ENCODE assay signal across 14 cellular contexts in genomic region chr18:8701546-8702118, GRCh38. TPM values are rescaled to one million over a fixed set of nuclear protein-coding genes. Genes with fewer than 3 reads are reported as not detected.
DNase-seq lines count a peak whose midpoint lies in the region; ATAC-seq, FAIRE-seq and TF ChIP-seq lines count a peak whose summit lies in the region.
"Had no signal": no experiment of that assay in that cellular context is flagged by ENCODE, and none has a peak within 500 bp of the region (broad histone marks: within the 10 kb centered on the region; RNA-seq: fewer than 3 reads in every experiment).

No MANE protein-coding gene starts in this region.

- no peak overlapping the region for H3K23ac ChIP-seq in H1 (ENCODE audit: insufficient read length)

- no peak overlapping the region for H3K14ac ChIP-seq in H1 (ENCODE audit: insufficient read length)

- H2BK12ac ChIP-seq in H1 (ENCODE audit: low read depth, low read length): no peak overlapping the region

- H3K9ac ChIP-seq in NT2/D1 (ENCODE audit: insufficient read length, low read depth): peak overlapping the region; percentile 32
- no peak overlapping the region for H3K9ac ChIP-seq in H1 (replicated peaks in 1 of 4; ENCODE audit: extremely low read depth in 1 of 4, low read depth in 3 of 4, low read length in 3 of 4)
- H3K9ac ChIP-seq in parathyroid adenoma: no peak overlapping the region

- H3K4me1 Mint-ChIP-seq in activated CD8-positive, alpha-beta T cell treated with anti-CD3 and anti-CD28 coated beads, Interleukin-2, amount 10 ng/mL, durations not matched to agents 7 days and 5 days (ENCODE audit: low read depth): peaks cover 10% of the 10 kb centered on the region
- H3K4me1 Mint-ChIP-seq in activated naive CD8-positive, alpha-beta T cell treated with anti-CD3 and anti-CD28 coated beads for 36 hours: peaks cover 9% of the 10 kb centered on the region

- H4K8ac ChIP-seq in H1 (ENCODE audit: extremely low read depth, insufficient read depth, low read length): no peak overlapping the region

- H3K4me3 ChIP-seq in NT2/D1 (ENCODE audit: insufficient read length, low read depth) (no peak overlapping the region), H1 (ENCODE audit: extremely low read depth in 1 of 4, insufficient read depth in 2 of 4, low read depth in 3 of 4, low read length in 4 of 4) (no peak overlapping the region), parathyroid adenoma (ENCODE audit: low read depth, low read length) (no peak overlapping the region)
- H3K4me3 ChIP-seq: pancreas, thyroid gland had no signal

- TF ChIP-seq RAD21 in H1 (IDR thresholded peaks at IDR 0.05 in 1 of 2, conservative IDR thresholded peaks at IDR 0.05 in 1 of 2; ENCODE audit: low read depth in 2 of 2, low read length in 2 of 2): no peak

- H2AFZ ChIP-seq in H1 (ENCODE audit: low read length) (peak overlapping the region; percentile 75; the same call in 1 of the 2 replicates), parathyroid adenoma (peak overlapping the region; percentile 45)

- H2AK5ac ChIP-seq in H1 (ENCODE audit: low read depth, low read length): no peak overlapping the region

- DNase-seq in ELR (ENCODE audit: low read depth) (peak; percentile 84), NT2/D1 (ENCODE audit: low read depth, low spot score) (no peak), H1 (ENCODE audit: low read depth in 1 of 2, low spot score in 2 of 2) (no peak), activated gamma-delta T cell treated with Interleukin-2 at 50 U/mL for 16 hours (no peak), iPS-NIHi7 (ENCODE audit: extremely low spot score) (no peak)
- no peak for DNase-seq in activated CD8-positive, alpha-beta T cell treated with anti-CD3 and anti-CD28 coated beads, Interleukin-2, amount 10 ng/mL, durations not matched to agents 7 days and 5 days
- no peak for DNase-seq in activated naive CD8-positive, alpha-beta T cell treated with anti-CD3 and anti-CD28 coated beads for 36 hours
- DNase-seq: activated CD4-positive, alpha-beta memory T cell treated with anti-CD3 and anti-CD28 coated beads, Interleukin-2, amount 10 ng/mL, durations not matched to agents 7 days and 5 days; activated naive CD8-positive, alpha-beta T cell treated with anti-CD3 and anti-CD28 coated beads, Interleukin-2, amount 50 U/mL, for 24 hours; NCI-H748 treated with DMSO at 0.1 percent for 48 hours; thyroid gland had no signal

- H4K5ac ChIP-seq in H1 (ENCODE audit: insufficient read length, low read depth, low read length): no peak overlapping the region

- no peak overlapping the region for H4K91ac ChIP-seq in H1 (replicated peaks; ENCODE audit: insufficient read length, low read length)

- no peak for TF ChIP-seq POLR2A in H1 (IDR thresholded peaks at IDR 0.05; ENCODE audit: control extremely low read depth in 1 of 2, low read depth in 2 of 2, low read length in 2 of 2)

- POLR2A ChIA-PET in H1 (lab: Charles Lee; ENCODE audit: partially characterized antibody): no interaction called here
- POLR2A ChIA-PET in activated CD8-positive, alpha-beta T cell treated with anti-CD3 and anti-CD28 coated beads, Interleukin-2, amount 10 ng/mL, durations not matched to agents 7 days and 5 days (lab: Charles Lee): no interaction called here

- H3K4me1 ChIP-seq in NT2/D1 (ENCODE audit: insufficient read depth, insufficient read length): peaks cover 3% of the 10 kb centered on the region
- peaks cover 7 to 16% (median 12%) of the 10 kb centered on the region in 4 experiments for H3K4me1 ChIP-seq in H1 (replicated peaks in 1 of 4; ENCODE audit: control insufficient read depth in 3 of 4, insufficient read depth in 4 of 4, low read length in 3 of 4)
- no peaks in the 10 kb centered on the region for H3K4me1 ChIP-seq in parathyroid adenoma

- no peaks in the 10 kb centered on the region for H3K36me3 Mint-ChIP-seq in activated CD8-positive, alpha-beta T cell treated with anti-CD3 and anti-CD28 coated beads, Interleukin-2, amount 10 ng/mL, durations not matched to agents 7 days and 5 days (ENCODE audit: low read depth)
- no peaks in the 10 kb centered on the region for H3K36me3 Mint-ChIP-seq in activated naive CD8-positive, alpha-beta T cell treated with anti-CD3 and anti-CD28 coated beads for 36 hours

- no peak for FAIRE-seq in H1 (lab: Jason Lieb, UNC)
- FAIRE-seq: pancreas had no signal

- H2BK5ac ChIP-seq in H1 (ENCODE audit: low read depth, low read length): no peak overlapping the region

- no peak overlapping the region for H2BK120ac ChIP-seq in H1 (replicated peaks; ENCODE audit: low read depth, low read length)

- H3K18ac ChIP-seq in H1 (ENCODE audit: extremely low read depth, low read length): peak overlapping the region; percentile 48

- no peaks in the 10 kb centered on the region for H4K20me1 ChIP-seq in H1 (replicated peaks in 1 of 2; ENCODE audit: control insufficient read depth in 1 of 2, insufficient read depth in 2 of 2, low read length in 2 of 2)

- H3K27me3 ChIP-seq in NT2/D1 (ENCODE audit: insufficient read depth, insufficient read length): peaks cover 7% of the 10 kb centered on the region
- peaks cover 0 to 3% (median 2%) of the 10 kb centered on the region in 4 experiments; a peak in 5 of 7 replicates for H3K27me3 ChIP-seq in H1 (replicated peaks in 1 of 4; ENCODE audit: control insufficient read depth in 3 of 4, extremely low read depth in 1 of 4, insufficient read depth in 3 of 4, low read length in 3 of 4)
- no peaks in the 10 kb centered on the region for H3K27me3 ChIP-seq in parathyroid adenoma (ENCODE audit: control insufficient read depth, insufficient read depth, low read length)
- H3K27me3 ChIP-seq: pancreas, thyroid gland had no signal

- H3K4me3 Mint-ChIP-seq in activated CD8-positive, alpha-beta T cell treated with anti-CD3 and anti-CD28 coated beads, Interleukin-2, amount 10 ng/mL, durations not matched to agents 7 days and 5 days: no peak overlapping the region
- no peak overlapping the region for H3K4me3 Mint-ChIP-seq in activated naive CD8-positive, alpha-beta T cell treated with anti-CD3 and anti-CD28 coated beads for 36 hours
- H3K4me3 Mint-ChIP-seq: activated CD4-positive, alpha-beta memory T cell treated with anti-CD3 and anti-CD28 coated beads, Interleukin-2, amount 10 ng/mL, durations not matched to agents 7 days and 5 days; activated naive CD8-positive, alpha-beta T cell treated with anti-CD3 and anti-CD28 coated beads, Interleukin-2, amount 50 U/mL, for 24 hours; T-helper 1 cell treated with Interleukin-12 subunit alpha and Interleukin-12 subunit beta and Interleukin-4 antibody, amounts not matched to agents 30 μg/mL and 1 μg/mL, for 36 hours had no signal

- H3K27ac Mint-ChIP-seq in activated CD8-positive, alpha-beta T cell treated with anti-CD3 and anti-CD28 coated beads, Interleukin-2, amount 10 ng/mL, durations not matched to agents 7 days and 5 days: no peak overlapping the region
- H3K27ac Mint-ChIP-seq in activated naive CD8-positive, alpha-beta T cell treated with anti-CD3 and anti-CD28 coated beads for 36 hours: no peak overlapping the region
- H3K27ac Mint-ChIP-seq: activated CD4-positive, alpha-beta memory T cell treated with anti-CD3 and anti-CD28 coated beads, Interleukin-2, amount 10 ng/mL, durations not matched to agents 7 days and 5 days; activated naive CD8-positive, alpha-beta T cell treated with anti-CD3 and anti-CD28 coated beads, Interleukin-2, amount 50 U/mL, for 24 hours; T-helper 1 cell treated with Interleukin-12 subunit alpha and Interleukin-12 subunit beta and Interleukin-4 antibody, amounts not matched to agents 30 μg/mL and 1 μg/mL, for 36 hours had no signal

- no peak overlapping the region for H3K56ac ChIP-seq in H1 (replicated peaks; ENCODE audit: insufficient read length, low read depth, low read length)

- H3K9me3 ChIP-seq in NT2/D1 (ENCODE audit: insufficient read depth, low read length) (no peaks in the 10 kb centered on the region), H1 (ENCODE audit: insufficient read depth in 2 of 2, low read depth in 1 of 2, low read length in 1 of 2) (no peaks in the 10 kb centered on the region), parathyroid adenoma (ENCODE audit: control insufficient read depth, low read length) (no peaks in the 10 kb centered on the region)
- H3K9me3 ChIP-seq: pancreas, thyroid gland had no signal

- peak overlapping the region; percentile 81; the same call in 1 of the 2 replicates for H2BK15ac ChIP-seq in H1 (ENCODE audit: low read length)

- peak overlapping the region; percentile 72; the same call in 1 of the 2 replicates for H2BK20ac ChIP-seq in H1 (ENCODE audit: low read length)

- H3K27ac ChIP-seq in H1 (ENCODE audit: low read depth, low read length): no peak overlapping the region
- no peak overlapping the region for H3K27ac ChIP-seq in parathyroid adenoma
- H3K27ac ChIP-seq: pancreas, thyroid gland had no signal

- no peaks in the 10 kb centered on the region for H3K79me1 ChIP-seq in H1 (ENCODE audit: low read depth, low read length)

- no peak overlapping the region for H3K4ac ChIP-seq in H1 (replicated peaks; ENCODE audit: insufficient read length, low read depth, low read length)

- peaks cover 9% of the 10 kb centered on the region; the same call in 1 of the 2 replicates for H3K23me2 ChIP-seq in H1 (ENCODE audit: low read depth, low read length)

- no peaks in the 10 kb centered on the region for H3K36me3 ChIP-seq in NT2/D1 (ENCODE audit: insufficient read depth, insufficient read length, low read length)
- no peaks in the 10 kb centered on the region for H3K36me3 ChIP-seq in H1 (ENCODE audit: control insufficient read depth in 2 of 4, insufficient read depth in 4 of 4, low read length in 3 of 4)
- H3K36me3 ChIP-seq in parathyroid adenoma (ENCODE audit: control insufficient read depth, insufficient read depth, low read length): no peaks in the 10 kb centered on the region
- H3K36me3 ChIP-seq: pancreas, thyroid gland had no signal

- no peak for ATAC-seq in activated CD8-positive, alpha-beta T cell treated with anti-CD3 and anti-CD28 coated beads, Interleukin-2, amount 10 ng/mL, durations not matched to agents 7 days and 5 days
- ATAC-seq: activated naive CD8-positive, alpha-beta T cell treated with anti-CD3 and anti-CD28 coated beads, Interleukin-2, amount 50 U/mL, for 24 hours; pancreas had no signal

- TF ChIP-seq EP300 in H1 (IDR thresholded peaks at IDR 0.05; ENCODE audit: borderline replicate concordance in 1 of 2, low read depth in 2 of 2, low read length in 2 of 2): no peak

- no peaks in the 10 kb centered on the region for H3K9me3 Mint-ChIP-seq in activated CD8-positive, alpha-beta T cell treated with anti-CD3 and anti-CD28 coated beads, Interleukin-2, amount 10 ng/mL, durations not matched to agents 7 days and 5 days (ENCODE audit: insufficient read depth)
- no peaks in the 10 kb centered on the region for H3K9me3 Mint-ChIP-seq in activated naive CD8-positive, alpha-beta T cell treated with anti-CD3 and anti-CD28 coated beads for 36 hours
- H3K9me3 Mint-ChIP-seq: activated CD4-positive, alpha-beta memory T cell treated with anti-CD3 and anti-CD28 coated beads, Interleukin-2, amount 10 ng/mL, durations not matched to agents 7 days and 5 days; activated naive CD8-positive, alpha-beta T cell treated with anti-CD3 and anti-CD28 coated beads, Interleukin-2, amount 50 U/mL, for 24 hours; T-helper 1 cell treated with Interleukin-12 subunit alpha and Interleukin-12 subunit beta and Interleukin-4 antibody, amounts not matched to agents 30 μg/mL and 1 μg/mL, for 36 hours had no signal

- H3K79me2 ChIP-seq in H1 (ENCODE audit: control insufficient read depth in 1 of 2, insufficient read depth in 2 of 2, low read length in 2 of 2): no peaks in the 10 kb centered on the region
- H3K79me2 ChIP-seq in parathyroid adenoma: no peaks in the 10 kb centered on the region

- 84% methylated on average over 9 of the region's 9 CpGs; no CpG with 5 or more reads in 1 of the 2 experiments for WGBS in H1 (ENCODE audit: extremely low coverage in 1 of 2, insufficient coverage in 1 of 2, insufficient read length in 1 of 2, insufficient replicate concordance in 2 of 2, low coverage in 1 of 2, low lambda C conversion rate in 2 of 2, missing lambda C conversion rate in 1 of 2), 2 experiments

- CTCF ChIA-PET in H1 (lab: Charles Lee; ENCODE audit: partially characterized antibody): interaction anchor here (1.6 kb wide), 1 partner anchor 48 kb away, joined by 5 read pairs; no protein-coding TSS in a partner anchor
- CTCF ChIA-PET in activated CD8-positive, alpha-beta T cell treated with anti-CD3 and anti-CD28 coated beads, Interleukin-2, amount 10 ng/mL, durations not matched to agents 7 days and 5 days (lab: Charles Lee): interaction anchor here (0.7 to 1.2 kb wide), 2 partner anchors 286 to 349 kb away, joined by 3 read pairs; no protein-coding TSS in a partner anchor

- H3K27me3 Mint-ChIP-seq in activated CD8-positive, alpha-beta T cell treated with anti-CD3 and anti-CD28 coated beads, Interleukin-2, amount 10 ng/mL, durations not matched to agents 7 days and 5 days (ENCODE audit: low read depth): peaks cover 40% of the 10 kb centered on the region
- H3K27me3 Mint-ChIP-seq in activated naive CD8-positive, alpha-beta T cell treated with anti-CD3 and anti-CD28 coated beads for 36 hours: peaks cover 42% of the 10 kb centered on the region

- TF ChIP-seq CTCF in H1 (IDR thresholded peaks at IDR 0.05; ENCODE audit: control extremely low read depth in 1 of 3, insufficient read depth in 1 of 3, low read depth in 1 of 3, low read length in 3 of 3) (no peak), parathyroid adenoma (IDR thresholded peaks at IDR 0.05) (no peak)

- no peak overlapping the region for H3K4me2 ChIP-seq in H1 (ENCODE audit: insufficient read depth in 1 of 2, low read depth in 2 of 2, low read length in 2 of 2)
- H3K4me2 ChIP-seq in parathyroid adenoma (ENCODE audit: low read length): no peak overlapping the region

RNA-seq across cellular contexts. Expression of gene MTCL1, which starts 3.7 kb away (rescaled TPM):
- 60.8 and 62.0 TPM in 2 replicates for total RNA-seq in H1 (2021; fragmentation: NEBNext Ultra II Directional; extraction: Animal tissue kit (Norgen Biotek cat#: 25700))
- 16.6 and 19.8 TPM in 2 replicates for polyA plus RNA-seq in H1 (2011; rRNA removed)
- polyA plus RNA-seq in H1 (2011; cell fraction: cytosol; rRNA removed): 18.3 TPM
- polyA plus RNA-seq in H1 (2011; cell fraction: nucleus; rRNA removed): 55.0 TPM
- 28.3 to 36.5 TPM (median 32.7 TPM) in 4 replicates for polyA plus RNA-seq in H1 (2012, experiment 1 of 2)
- 8.4 TPM for polyA plus RNA-seq in H1 (2012, experiment 2 of 2)
- 18.5 TPM for polyA plus RNA-seq in H1 (2013, experiment 1 of 2)
- polyA plus RNA-seq in H1 (2013, experiment 2 of 2): 19.1 TPM
- 31.5 and 34.8 TPM in 2 replicates for polyA minus RNA-seq in H1 (2011; rRNA and poly(A)+ RNA removed)
- polyA minus RNA-seq in H1 (2011; cell fraction: cytosol; rRNA and poly(A)+ RNA removed): 29.1 TPM
- polyA minus RNA-seq in H1 (2011; cell fraction: nucleus; rRNA and poly(A)+ RNA removed): 75.2 TPM
- 1 to 10 TPM; 1.6 to 1.7 TPM for total RNA-seq in activated CD8-positive, alpha-beta T cell treated with anti-CD3 and anti-CD28 coated beads, Interleukin-2, amount 10 ng/mL, durations not matched to agents 7 days and 5 days
- under 1 TPM; 0.14 to 0.43 TPM for total RNA-seq in activated naive CD8-positive, alpha-beta T cell treated with anti-CD3 and anti-CD28 coated beads for 36 hours

Comparison
In these comparisons a context has a peak if more than half of its experiments do, and no peak if none do; other contexts are left out.
1. RNA of gene MTCL1, which starts 3.7 kb away (total RNA-seq): 60.8 to 62.0 TPM in H1; 1.6 to 1.7 TPM in activated CD8-positive, alpha-beta T cell treated with anti-CD3 and anti-CD28 coated beads, Interleukin-2, amount 10 ng/mL, durations not matched to agents 7 days and 5 days and 0.14 to 0.43 TPM in activated naive CD8-positive, alpha-beta T cell treated with anti-CD3 and anti-CD28 coated beads for 36 hours; every median in the first group is over 10 times any median in the second.